Comparison of ENCODE assay signal across 2 cellular contexts in genomic region chr12:53956914-53957536, GRCh38.
TF ChIP-seq lines count a peak whose summit lies in the region.

No MANE protein-coding gene starts in this region.

TF ChIP-seq in GM12891, 5 proteins besides CTCF, POLR2A, EP300 and RAD21:
- TF ChIP-seq SPI1 (IDR thresholded peaks at IDR 0.05; ENCODE audit: low read depth, low read length) (peak; percentile 24; the same call in 1 of the 2 replicates), POLR2AphosphoS5 (IDR thresholded peaks at IDR 0.05; ENCODE audit: low read depth, low read length) (no peak)

TF ChIP-seq in H1, 55 proteins besides CTCF, POLR2A, EP300 and RAD21:
- TF ChIP-seq SUZ12 (IDR thresholded peaks at IDR 0.05; ENCODE audit: low read length) (peak; percentile 59; the same call in 1 of the 2 replicates), PHF8 (conservative IDR thresholded peaks at IDR 0.05; ENCODE audit: low read depth, low read length) (no peak), POU5F1 (IDR thresholded peaks at IDR 0.05; ENCODE audit: low read depth, low read length) (no peak), CHD2 (IDR thresholded peaks at IDR 0.05; ENCODE audit: low read length) (no peak), CHD7 (IDR thresholded peaks at IDR 0.05; ENCODE audit: insufficient replicate concordance, low read length) (no peak), ATF3 (IDR thresholded peaks at IDR 0.05; ENCODE audit: insufficient read depth, low read depth, low read length) (no peak), CBX8 (IDR thresholded peaks at IDR 0.05; ENCODE audit: borderline replicate concordance, low read depth, low read length) (peak; percentile 39; the same call in 1 of the 2 replicates), HDAC6 (IDR thresholded peaks at IDR 0.05; ENCODE audit: low read depth, low read length) (no peak), EZH2 (IDR thresholded peaks at IDR 0.05; ENCODE audit: low read depth, low read length, severe bottlenecking) (peak; percentile 41), BRCA1 (IDR thresholded peaks at IDR 0.05; ENCODE audit: low read depth, low read length) (no peak), CEBPB (IDR thresholded peaks at IDR 0.05; ENCODE audit: low read depth, low read length) (no peak), JUND (IDR thresholded peaks at IDR 0.05; ENCODE audit: low read length) (no peak), RBBP5 (IDR thresholded peaks at IDR 0.05; ENCODE audit: borderline replicate concordance, low read depth, low read length) (no peak)
TF ChIP-seq in H1: peak in this region for 3.
